Comparison of ENCODE assay signal across 1 cellular context in the genomic region with DNA sequence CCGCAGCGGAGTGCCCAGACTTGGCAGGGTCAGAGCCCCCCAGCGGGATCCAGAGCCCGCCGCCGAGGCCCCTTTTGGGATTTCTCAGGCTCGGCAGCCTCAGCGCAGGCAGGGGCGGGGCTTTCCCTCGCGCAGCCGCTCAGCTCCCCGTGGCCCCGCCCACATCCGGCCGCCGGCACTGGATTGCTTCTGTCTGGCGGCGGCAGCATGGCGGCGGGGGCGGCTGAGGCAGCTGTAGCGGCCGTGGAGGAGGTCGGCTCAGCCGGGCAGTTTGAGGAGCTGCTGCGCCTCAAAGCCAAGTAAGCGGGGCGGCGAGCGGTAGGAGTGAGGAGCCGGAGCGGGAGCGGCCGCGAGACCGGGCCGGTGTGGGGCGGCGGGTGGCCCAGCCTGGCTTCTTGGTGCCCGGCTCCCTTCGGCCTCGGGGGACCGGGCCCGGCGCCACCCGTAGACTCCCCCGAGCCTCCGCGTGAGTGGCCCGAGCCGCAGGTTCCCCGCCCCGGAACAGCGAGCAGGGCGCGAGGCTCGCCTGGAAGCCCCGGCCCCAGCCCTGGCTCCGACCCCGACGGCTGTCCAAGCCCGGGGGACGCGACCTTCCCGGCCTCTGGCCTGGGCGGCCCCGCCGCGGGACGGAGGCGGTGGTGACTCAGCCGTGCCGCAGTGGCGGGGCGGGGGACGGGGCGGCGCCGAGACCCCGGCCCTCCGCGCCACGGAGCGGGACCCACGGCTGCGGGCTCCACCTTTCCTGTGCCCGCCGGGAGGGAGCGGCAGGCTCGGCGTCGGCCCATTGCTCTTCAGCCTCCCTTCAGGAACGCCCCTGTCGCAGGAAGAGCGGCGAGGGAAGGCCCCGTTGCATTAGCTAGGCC.
A peak's percentile ranks its signal among the peaks of the same experiment; 100 is the strongest.
TF ChIP-seq lines count a peak whose summit lies in the region.

GLRX3 (plus strand) TSS at position 178 of the 863 bp plus-strand sequence; CDS start at position 208, 30 bp downstream.

TF ChIP-seq in HEK293, 187 proteins besides CTCF, POLR2A, EP300 and RAD21 (continued from another document):
- TF ChIP-seq PBX3 (CRISPR knock-in tag; IDR thresholded peaks at IDR 0.05) = 0 out of 2 replicates have a peak, but pooled peaks have one; percentile 5
- TF ChIP-seq ZNF449 (tag by site-specific recombination; IDR thresholded peaks at IDR 0.05) = no peak
- no peak for TF ChIP-seq ZNF174 (tag by site-specific recombination; IDR thresholded peaks at IDR 0.05)
- TF ChIP-seq YY1 (tag by site-specific recombination; IDR thresholded peaks at IDR 0.05) = peak; percentile 94
